ENCODE assay signal across 8 cellular contexts in the genomic region with DNA sequence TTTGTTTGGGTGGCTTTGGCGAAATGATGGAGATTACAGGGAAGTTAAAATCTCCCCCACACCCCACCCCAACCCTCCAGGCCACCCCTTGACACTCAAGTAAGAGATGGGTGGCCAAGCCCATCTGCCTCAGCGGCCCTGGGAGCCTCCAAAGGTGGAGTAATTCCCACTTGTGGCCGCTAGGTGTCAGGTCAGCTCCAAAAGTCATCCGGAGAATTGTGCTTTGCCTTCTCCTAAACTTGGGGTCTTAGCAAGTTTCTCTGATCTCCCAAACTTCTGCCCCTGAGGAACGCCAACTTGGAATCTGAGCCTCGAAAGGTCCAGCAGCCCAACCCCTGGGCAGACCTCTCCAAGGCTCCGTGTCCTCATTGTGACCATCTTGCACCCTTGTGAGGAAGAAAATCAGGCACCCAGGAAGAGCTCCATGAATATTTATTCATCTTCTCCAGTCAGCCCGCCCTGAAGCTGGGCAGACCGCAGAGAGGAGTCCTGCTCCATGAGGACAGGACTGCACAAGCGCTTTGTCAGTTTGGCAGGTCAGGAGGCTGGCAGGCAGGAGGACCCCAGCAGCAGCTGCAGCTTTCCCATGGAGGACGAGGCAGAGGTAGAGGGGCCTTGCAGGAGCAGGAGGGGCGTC. TPM values are rescaled to one million over a fixed set of nuclear protein-coding genes. Genes with fewer than 3 reads are reported as not detected.
A peak's percentile ranks its signal among the peaks of the same experiment; 100 is the strongest.
DNase-seq lines count a peak whose midpoint lies in the region; ATAC-seq, FAIRE-seq and TF ChIP-seq lines count a peak whose summit lies in the region.

No MANE protein-coding gene starts in this region.

- peak; percentile 82 for TF ChIP-seq CTCF in AG09309 (IDR thresholded peaks at IDR 0.05; ENCODE audit: control insufficient read depth, insufficient read depth, low read depth, low read length, missing control alignments)
- peak; percentile 87 for TF ChIP-seq CTCF in nephron progenitor cell (IDR thresholded peaks at IDR 0.05)
- peak in 5 of 7 experiments; percentile 79 to 97 (median 96) for TF ChIP-seq CTCF in stomach (IDR thresholded peaks at IDR 0.05)

- no peaks in the 10 kb centered on the region for H3K36me3 ChIP-seq in stomach

- no peak for TF ChIP-seq EP300 in stomach (IDR thresholded peaks at IDR 0.05)

- WGBS in stomach, 5 donors, result 23 to 34% (median 26%) methylated on average over 12 of the region's 12 CpGs

- peaks cover 28% of the 10 kb centered on the region for H3K27me3 Mint-ChIP-seq in nephron progenitor cell (ENCODE audit: low read depth, poor library complexity)

- no peak overlapping the region for H3K27ac Mint-ChIP-seq in nephron progenitor cell

- no peak overlapping the region for H3K4me3 Mint-ChIP-seq in nephron progenitor cell

- no peaks in the 10 kb centered on the region for H3K9me3 ChIP-seq in stomach

- ATAC-seq in esophagus mucosa (peak; percentile 60), GM19455 (IDR thresholded peaks at IDR 0.05; ENCODE audit: unreplicated experiment) (no peak)

- intact Hi-C loops in stomach (cut with DNase I; ENCODE audit: low total_unique reads), result loop anchor here (5.0 to 10.0 kb wide), 2 partner anchors 194 to 442 kb away; no protein-coding TSS in a partner anchor

- FAIRE-seq in GM19239 (lab: Jason Lieb, UNC), result peak; percentile 82

- no peak for TF ChIP-seq POLR2A in stomach (IDR thresholded peaks at IDR 0.05)

- no peak overlapping the region for H3K4me3 ChIP-seq in AG09309 (ENCODE audit: control insufficient read depth, low read depth, low read length)
- no peak overlapping the region for H3K4me3 ChIP-seq in stomach

- no peak overlapping the region for H3K27ac ChIP-seq in stomach

- DNase-seq in AG09309 (ENCODE audit: low read depth) (no peak), GM19239 (ENCODE audit: insufficient read length, low spot score) (peak; percentile 69), NCI-H82 (lab: John Stamatoyannopoulos, UW) (peak; percentile 72), nephron progenitor cell (peak; percentile 79), stomach (peak; percentile 67)
- DNase-seq in activated CD8-positive, alpha-beta memory T cell treated with anti-CD3 and anti-CD28 coated beads, Interleukin-2, amount 50 U/mL, for 4 hours, result peak; percentile 72

- H3K36me3 Mint-ChIP-seq in nephron progenitor cell (ENCODE audit: low read depth), result no peaks in the 10 kb centered on the region

- peaks cover 0 to 27% (median 0%) of the 10 kb centered on the region in 3 donors for H3K27me3 ChIP-seq in stomach

- peaks cover 7% of the 10 kb centered on the region for H3K9me3 Mint-ChIP-seq in nephron progenitor cell

- H3K4me1 Mint-ChIP-seq in nephron progenitor cell, result peaks cover 17% of the 10 kb centered on the region

- peaks cover 0 to 5% (median 0%) of the 10 kb centered on the region in 4 donors for H3K4me1 ChIP-seq in stomach

RNA-seq across cellular contexts. Expression of gene LRRC74A, which starts 46.7 kb away (rescaled TPM):
- total RNA-seq in esophagus mucosa (not detected), stomach (not detected)
- not detected for polyA plus RNA-seq in stomach
